16 cellular contexts compared by ENCODE assay signal in the genomic region with DNA sequence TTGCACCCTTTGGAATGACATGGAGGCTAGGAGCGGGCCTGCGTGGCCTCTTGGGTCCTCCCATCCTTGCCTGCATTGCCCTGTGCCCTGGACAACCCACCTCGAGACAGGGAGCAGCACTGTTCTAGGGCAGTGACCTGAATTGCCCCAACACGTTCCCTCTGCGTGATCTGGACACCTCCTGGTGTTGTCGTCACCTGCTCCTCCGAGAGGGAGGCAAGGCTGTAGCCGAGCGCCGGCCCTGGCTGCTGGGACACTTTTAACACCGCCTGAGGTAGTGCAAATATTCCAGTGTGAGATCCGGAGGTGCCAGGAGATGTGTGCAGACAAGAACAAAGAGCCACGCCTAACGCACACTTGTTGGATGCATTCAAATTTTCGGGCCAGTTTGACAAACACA.
DNase-seq lines count a peak whose midpoint lies in the region; ATAC-seq, FAIRE-seq and TF ChIP-seq lines count a peak whose summit lies in the region.
"Had no signal": no experiment of that assay in that cellular context is flagged by ENCODE, and none has a peak within 500 bp of the region (broad histone marks: within the 10 kb centered on the region; RNA-seq: fewer than 3 reads in every experiment).

No MANE protein-coding gene starts in this region.

- intact Hi-C loops in activated B cell treated with CpG ODN at 0.5 μM for 24 hours (cut with micrococcal nuclease): no loop called here

- no peaks in the 10 kb centered on the region for H3K36me3 ChIP-seq in small intestine (ENCODE audit: control insufficient read depth in 2 of 2, insufficient read depth in 2 of 2, low read length in 2 of 2)
- H3K36me3 ChIP-seq: BE2C, neural progenitor cell had no signal

- H3K4me3 ChIP-seq in small intestine (ENCODE audit: low read depth in 1 of 2, low read length in 2 of 2): no peak overlapping the region
- H3K4me3 ChIP-seq: coronary artery, GM23338, neural progenitor cell, SK-N-MC had no signal

- peak; percentile 14 for DNase-seq in activated B cell treated with CpG ODN at 0.5 μM for 24 hours
- no peak for DNase-seq in central memory CD8-positive, alpha-beta T cell (ENCODE audit: low spot score in 2 of 2)
- DNase-seq in immature natural killer cell: no peak
- DNase-seq in small intestine: peak; percentile 60
- no peak for DNase-seq in stimulated activated CD8-positive, alpha-beta memory T cell treated with anti-CD3 and anti-CD28 coated beads, Interleukin-4, amount 100 ng/mL, for 48 hours
- DNase-seq in midbrain (lab: John Stamatoyannopoulos, UW): no peak
- DNase-seq in DMS53 (lab: John Stamatoyannopoulos, UW): no peak
- no peak for DNase-seq in HT-29 (ENCODE audit: low spot score)
- DNase-seq: BE2C, DMS153, IMR-90, MV-4-11 had no signal

- H3K4me1 Mint-ChIP-seq in activated B cell treated with CpG ODN at 0.5 μM for 24 hours (peaks cover 25% of the 10 kb centered on the region), immature natural killer cell (peaks cover 85 to 90% of the 10 kb centered on the region in 2 donors)
- H3K4me1 Mint-ChIP-seq in central memory CD8-positive, alpha-beta T cell: peaks cover 78% of the 10 kb centered on the region
- H3K4me1 Mint-ChIP-seq: GM23338 had no signal

- no peaks in the 10 kb centered on the region for H3K36me3 Mint-ChIP-seq in activated B cell treated with CpG ODN at 0.5 μM for 24 hours (ENCODE audit: low read depth)
- peaks cover 12% of the 10 kb centered on the region for H3K36me3 Mint-ChIP-seq in central memory CD8-positive, alpha-beta T cell (ENCODE audit: insufficient read depth)
- peaks cover 22 to 27% (median 22%) of the 10 kb centered on the region in 3 donors for H3K36me3 Mint-ChIP-seq in immature natural killer cell

- peaks cover under 1 to 2% of the 10 kb centered on the region in 2 donors for H3K4me1 ChIP-seq in small intestine (ENCODE audit: control insufficient read depth in 2 of 2, insufficient read depth in 1 of 2, low read depth in 1 of 2, low read length in 1 of 2)
- H3K4me1 ChIP-seq: BE2C, neural progenitor cell had no signal

- POLR2A ChIA-PET in activated B cell treated with CpG ODN at 0.5 μM for 24 hours (lab: Charles Lee): interaction anchor here (2.8 kb wide), 1 partner anchor 17 kb away, joined by 19 read pairs; no protein-coding TSS in a partner anchor

- TF ChIP-seq CTCF in activated B cell treated with CpG ODN at 0.5 μM for 24 hours (IDR thresholded peaks at IDR 0.05): no peak

- FAIRE-seq in small intestine (lab: Jason Lieb, UNC): no peak

- 27 to 75% (median 64%) methylated on average over 15 of the region's 15 CpGs for WGBS in small intestine, 3 donors

- H3K27ac Mint-ChIP-seq in activated B cell treated with CpG ODN at 0.5 μM for 24 hours (no peak overlapping the region), immature natural killer cell (peak overlapping the region; percentile 17 to 85 (median 72))
- H3K27ac Mint-ChIP-seq in central memory CD8-positive, alpha-beta T cell (ENCODE audit: low read depth): peak overlapping the region; percentile 54
- H3K27ac Mint-ChIP-seq: GM23338 had no signal

- CTCF ChIA-PET in activated B cell treated with CpG ODN at 0.5 μM for 24 hours (lab: Charles Lee): interaction anchor here (1.3 kb wide), 1 partner anchor 148 kb away, joined by 3 read pairs; no protein-coding TSS in a partner anchor

- H3K27me3 ChIP-seq in small intestine (ENCODE audit: control insufficient read depth in 2 of 2, insufficient read depth in 2 of 2, low read length in 2 of 2): no peaks in the 10 kb centered on the region
- H3K27me3 ChIP-seq: BE2C, neural progenitor cell had no signal

- no peaks in the 10 kb centered on the region for H3K27me3 Mint-ChIP-seq in activated B cell treated with CpG ODN at 0.5 μM for 24 hours
- no peaks in the 10 kb centered on the region for H3K27me3 Mint-ChIP-seq in central memory CD8-positive, alpha-beta T cell
- H3K27me3 Mint-ChIP-seq in immature natural killer cell (ENCODE audit: low read depth in 3 of 3): peaks cover 0 to 2% (median 0%) of the 10 kb centered on the region in 3 donors

- no peak for ATAC-seq in activated B cell treated with CpG ODN at 0.5 μM for 24 hours (ENCODE audit: low read depth)
- no peak for ATAC-seq in central memory CD8-positive, alpha-beta T cell (replicated peaks; ENCODE audit: extremely low read depth, poor library complexity, severe bottlenecking)
- ATAC-seq: GM23338 had no signal

- no peak overlapping the region for H3K27ac ChIP-seq in small intestine (ENCODE audit: low read depth in 1 of 2, low read length in 1 of 2)
- H3K27ac ChIP-seq: coronary artery, neural progenitor cell, SK-N-MC had no signal

- H3K9me3 ChIP-seq in small intestine (ENCODE audit: control insufficient read depth, low read depth): no peaks in the 10 kb centered on the region
- H3K9me3 ChIP-seq: BE2C had no signal

- H3K4me3 Mint-ChIP-seq in activated B cell treated with CpG ODN at 0.5 μM for 24 hours (no peak overlapping the region), immature natural killer cell (peak overlapping the region in 1 of 5 donors; percentile 50)
- H3K4me3 Mint-ChIP-seq in central memory CD8-positive, alpha-beta T cell: no peak overlapping the region
- H3K4me3 Mint-ChIP-seq: GM23338, neural progenitor cell had no signal

- H3K9me3 Mint-ChIP-seq in activated B cell treated with CpG ODN at 0.5 μM for 24 hours (no peaks in the 10 kb centered on the region), immature natural killer cell (no peaks in the 10 kb centered on the region)
- no peaks in the 10 kb centered on the region for H3K9me3 Mint-ChIP-seq in central memory CD8-positive, alpha-beta T cell

Comparison
In these comparisons a context has a peak if more than half of its experiments do, and no peak if none do; other contexts are left out.
1. DNase-seq: peak in activated B cell treated with CpG ODN at 0.5 μM for 24 hours (single experiment) and small intestine (single experiment); none in central memory CD8-positive, alpha-beta T cell (0 of 2), immature natural killer cell (0 of 3), stimulated activated CD8-positive, alpha-beta memory T cell treated with anti-CD3 and anti-CD28 coated beads, Interleukin-4, amount 100 ng/mL, for 48 hours (single experiment), midbrain (single experiment), DMS53 (single experiment) and HT-29 (single experiment).